1 cellular context compared by ENCODE assay signal in genomic region chr10:101001225-101002035, GRCh38.
A peak's percentile ranks its signal among the peaks of the same experiment; 100 is the strongest.
TF ChIP-seq lines count a peak whose summit lies in the region.

No MANE protein-coding gene starts in this region.

TF ChIP-seq in HepG2, 621 proteins besides CTCF, POLR2A, EP300 and RAD21:
- TF ChIP-seq FOXO4 (CRISPR knock-in tag; conservative IDR thresholded peaks at IDR 0.05) (0 out of 2 replicates have a peak, but pooled peaks have one; percentile 23), AGO2 (optimal IDR thresholded peaks at IDR 0.05; ENCODE audit: low read depth, low read length) (peak; percentile 1), HNF1B (CRISPR knock-in tag; IDR thresholded peaks at IDR 0.05) (no peak), ZNF784 (CRISPR knock-in tag; IDR thresholded peaks at IDR 0.05; ENCODE audit: borderline replicate concordance) (0 out of 2 replicates have a peak, but pooled peaks have one; percentile 13)
